Comparison of ENCODE assay signal across 12 cellular contexts in the genomic region with DNA sequence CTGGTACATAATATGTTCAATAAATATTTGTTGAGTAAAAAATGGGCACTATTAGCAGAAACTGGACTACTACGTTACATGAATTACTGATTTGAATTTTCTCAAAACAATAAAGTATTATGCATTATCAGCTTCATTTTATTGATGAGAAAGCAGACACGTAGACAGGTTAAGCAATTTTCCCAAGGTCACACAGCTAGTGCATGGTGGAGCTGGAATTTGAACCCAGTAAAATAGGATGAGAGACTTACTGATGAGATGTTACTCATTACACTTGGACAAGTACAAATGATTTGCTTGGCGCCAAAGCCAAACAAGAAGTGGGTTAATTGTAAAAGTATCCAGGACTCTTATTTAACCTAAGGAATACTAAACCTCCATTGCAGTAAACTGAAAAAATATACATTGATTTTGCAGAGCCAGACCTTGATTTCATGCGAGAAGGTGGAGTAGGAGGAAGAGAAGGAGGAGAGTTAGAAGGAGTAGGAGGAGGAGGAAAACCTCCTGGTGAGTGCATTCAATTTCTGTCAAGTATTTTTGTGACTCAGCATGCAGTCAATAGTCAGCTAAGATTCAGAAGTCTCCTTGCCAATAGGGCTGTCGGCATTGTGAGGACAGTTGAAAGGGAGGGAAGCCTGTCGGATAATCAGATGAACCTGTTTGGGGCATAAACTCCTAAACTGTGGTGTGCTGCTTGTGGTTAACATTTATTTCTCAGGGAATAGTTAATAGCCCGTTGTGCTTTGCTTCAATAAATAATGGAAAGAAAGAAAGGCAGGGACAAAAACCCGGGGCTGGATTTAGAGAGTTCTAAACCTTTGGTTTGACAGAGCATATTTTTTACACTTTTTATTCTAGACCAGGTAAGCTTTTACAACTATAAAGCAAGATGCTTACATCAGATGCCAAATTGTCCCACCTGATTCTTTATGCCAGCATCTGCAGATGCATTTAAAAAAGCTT.
A peak's percentile ranks its signal among the peaks of the same experiment; 100 is the strongest.
DNase-seq lines count a peak whose midpoint lies in the region; ATAC-seq and TF ChIP-seq lines count a peak whose summit lies in the region.
"Had no signal": no experiment of that assay in that cellular context is flagged by ENCODE, and none has a peak within 500 bp of the region (broad histone marks: within the 10 kb centered on the region; RNA-seq: fewer than 3 reads in every experiment).

No MANE protein-coding gene starts in this region.

- H3F3A ChIP-seq in GM23248 (ENCODE audit: insufficient read depth) (peaks cover 27% of the 10 kb centered on the region), neural progenitor cell (ENCODE audit: low read depth) (no peaks in the 10 kb centered on the region)

- TF ChIP-seq CTCF in neural progenitor cell (IDR thresholded peaks at IDR 0.05): no peak

- no peaks in the 10 kb centered on the region for H3K79me2 ChIP-seq in GM23248 (ENCODE audit: insufficient read depth)
- no peaks in the 10 kb centered on the region for H3K79me2 ChIP-seq in neural progenitor cell (ENCODE audit: low read depth)

- H3K4me2 ChIP-seq in GM23248 (ENCODE audit: unreplicated experiment): peak overlapping the region; percentile 85
- H3K4me2 ChIP-seq in neural progenitor cell: peak overlapping the region; percentile 49

- no peaks in the 10 kb centered on the region for H3K27me3 ChIP-seq in GM23248 (replicated peaks; ENCODE audit: insufficient read depth)
- H3K27me3 ChIP-seq in neural progenitor cell: no peaks in the 10 kb centered on the region
- H3K27me3 ChIP-seq: vagina had no signal

- peaks cover 10% of the 10 kb centered on the region for H3K9me3 Mint-ChIP-seq in neural progenitor cell
- H3K9me3 Mint-ChIP-seq in activated CD8-positive, alpha-beta memory T cell treated with anti-CD3 and anti-CD28 coated beads, Interleukin-2, amount 10 ng/mL, durations not matched to agents 7 days and 5 days (ENCODE audit: low read depth): no peaks in the 10 kb centered on the region

- no peak overlapping the region for H3K27ac Mint-ChIP-seq in neural progenitor cell
- H3K27ac Mint-ChIP-seq in activated CD8-positive, alpha-beta memory T cell treated with anti-CD3 and anti-CD28 coated beads, Interleukin-2, amount 10 ng/mL, durations not matched to agents 7 days and 5 days: no peak overlapping the region

- no peaks in the 10 kb centered on the region for H3K9me2 ChIP-seq in GM23248 (ENCODE audit: insufficient read depth)

- H3K4me1 Mint-ChIP-seq in neural progenitor cell: peaks cover 16% of the 10 kb centered on the region
- no peaks in the 10 kb centered on the region for H3K4me1 Mint-ChIP-seq in activated CD8-positive, alpha-beta memory T cell treated with anti-CD3 and anti-CD28 coated beads, Interleukin-2, amount 10 ng/mL, durations not matched to agents 7 days and 5 days

- H3K36me3 ChIP-seq in GM23248 (ENCODE audit: low read depth) (no peaks in the 10 kb centered on the region), neural progenitor cell (no peaks in the 10 kb centered on the region)
- H3K36me3 ChIP-seq: vagina had no signal

- H3K4me3 Mint-ChIP-seq in neural progenitor cell: no peak overlapping the region
- no peak overlapping the region for H3K4me3 Mint-ChIP-seq in activated CD8-positive, alpha-beta memory T cell treated with anti-CD3 and anti-CD28 coated beads, Interleukin-2, amount 10 ng/mL, durations not matched to agents 7 days and 5 days

- 40 to 42% methylated on average over 8 of the region's 8 CpGs for WGBS in GM23248 (ENCODE audit: low coverage in 1 of 2, low lambda C conversion rate in 2 of 2, missing lambda C conversion rate in 2 of 2), 2 experiments

- H2AFZ ChIP-seq in GM23248 (no peak overlapping the region), neural progenitor cell (replicated peaks) (peak overlapping the region; percentile 15)

- H3K4me3 ChIP-seq in GM23248 (peak overlapping the region; percentile 56), neural progenitor cell (no peak overlapping the region)
- H3K4me3 ChIP-seq: skin epidermis, vagina had no signal

- DNase-seq in GM23248 (peak; percentile 86), RPMI7951 (ENCODE audit: low read depth) (peak; percentile 65), epithelial cell of prostate (ENCODE audit: low read depth, low spot score) (peak; percentile 18), neural progenitor cell (ENCODE audit: low spot score) (no peak), NCI-H1105 treated with DMSO at 0.1 percent for 48 hours (lab: John Stamatoyannopoulos, UW) (no peak), islet precursor cell (no peak)
- no peak for DNase-seq in activated CD8-positive, alpha-beta memory T cell treated with anti-CD3 and anti-CD28 coated beads, Interleukin-2, amount 10 ng/mL, durations not matched to agents 7 days and 5 days
- DNase-seq in activated CD4-positive, CD25-positive, alpha-beta regulatory T cell treated with anti-CD3 and anti-CD28 coated beads, Interleukin-2, amount 50 U/mL, for 72 hours: no peak
- DNase-seq: activated CD4-positive, CD25-positive, alpha-beta regulatory T cell; NCI-H1417 treated with DMSO at 0.1 percent for 48 hours had no signal

- CTCF ChIA-PET in activated CD8-positive, alpha-beta memory T cell treated with anti-CD3 and anti-CD28 coated beads, Interleukin-2, amount 10 ng/mL, durations not matched to agents 7 days and 5 days (lab: Charles Lee): interaction anchor here (0.7 kb wide), 1 partner anchor 332 kb away, joined by 3 read pairs; no protein-coding TSS in a partner anchor

- no peak for ATAC-seq in activated CD8-positive, alpha-beta memory T cell treated with anti-CD3 and anti-CD28 coated beads, Interleukin-2, amount 10 ng/mL, durations not matched to agents 7 days and 5 days

- H3K27ac ChIP-seq in GM23248 (peak overlapping the region; percentile 65), epithelial cell of prostate (peak overlapping the region; percentile 52), neural progenitor cell (no peak overlapping the region)
- H3K27ac ChIP-seq: skin epidermis, vagina had no signal

- H3K4me1 ChIP-seq in GM23248 (ENCODE audit: insufficient read depth) (peaks cover 24% of the 10 kb centered on the region), neural progenitor cell (peaks cover 31% of the 10 kb centered on the region)
- H3K4me1 ChIP-seq: vagina had no signal

- no peaks in the 10 kb centered on the region for H4K20me1 ChIP-seq in GM23248 (ENCODE audit: insufficient read depth)
- no peaks in the 10 kb centered on the region for H4K20me1 ChIP-seq in neural progenitor cell (ENCODE audit: low read depth)

- in situ Hi-C loops in GM23248 (cut with MboI): no loop called here

- H3K9me3 ChIP-seq in GM23248 (ENCODE audit: low read depth) (peaks cover 5% of the 10 kb centered on the region), neural progenitor cell (ENCODE audit: low read depth) (no peaks in the 10 kb centered on the region)
- H3K9me3 ChIP-seq: vagina had no signal

- no peaks in the 10 kb centered on the region for H3K36me3 Mint-ChIP-seq in neural progenitor cell
- no peaks in the 10 kb centered on the region for H3K36me3 Mint-ChIP-seq in activated CD8-positive, alpha-beta memory T cell treated with anti-CD3 and anti-CD28 coated beads, Interleukin-2, amount 10 ng/mL, durations not matched to agents 7 days and 5 days

- no peaks in the 10 kb centered on the region for H3K27me3 Mint-ChIP-seq in neural progenitor cell (ENCODE audit: insufficient read depth, low read depth)
- no peaks in the 10 kb centered on the region for H3K27me3 Mint-ChIP-seq in activated CD8-positive, alpha-beta memory T cell treated with anti-CD3 and anti-CD28 coated beads, Interleukin-2, amount 10 ng/mL, durations not matched to agents 7 days and 5 days

- peak overlapping the region; percentile 0; the same call in 1 of the 2 replicates for H3K9ac ChIP-seq in GM23248
- no peak overlapping the region for H3K9ac ChIP-seq in neural progenitor cell

Comparison
In these comparisons a context has a peak if more than half of its experiments do, and no peak if none do; other contexts are left out.
1. DNase-seq: peak in GM23248 (single experiment), RPMI7951 (single experiment) and epithelial cell of prostate (single experiment); none in neural progenitor cell (single experiment), NCI-H1105 treated with DMSO at 0.1 percent for 48 hours (single experiment), activated CD8-positive, alpha-beta memory T cell treated with anti-CD3 and anti-CD28 coated beads, Interleukin-2, amount 10 ng/mL, durations not matched to agents 7 days and 5 days (single experiment), islet precursor cell (single experiment) and activated CD4-positive, CD25-positive, alpha-beta regulatory T cell treated with anti-CD3 and anti-CD28 coated beads, Interleukin-2, amount 50 U/mL, for 72 hours (single experiment).